In genomic region chr1:39141925-39142324, GRCh38 we compare ENCODE assay signal across 1 cellular context.
TF ChIP-seq lines count a peak whose summit lies in the region.

No MANE protein-coding gene starts in this region.

TF ChIP-seq in H1, 55 proteins besides CTCF, POLR2A, EP300 and RAD21 (continued from another document):
- TF ChIP-seq, protein P1, sequence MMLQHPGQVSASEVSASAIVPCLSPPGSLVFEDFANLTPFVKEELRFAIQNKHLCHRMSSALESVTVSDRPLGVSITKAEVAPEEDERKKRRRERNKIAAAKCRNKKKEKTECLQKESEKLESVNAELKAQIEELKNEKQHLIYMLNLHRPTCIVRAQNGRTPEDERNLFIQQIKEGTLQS (IDR thresholded peaks at IDR 0.05; ENCODE audit: insufficient read depth, low read depth, low read length): no peak
- TF ChIP-seq BACH1 (IDR thresholded peaks at IDR 0.05; ENCODE audit: low read length) (no peak), TAF1 (IDR thresholded peaks at IDR 0.05; ENCODE audit: low read depth, low read length) (peak; percentile 47), FOSL1 (IDR thresholded peaks at IDR 0.05; ENCODE audit: insufficient read depth, low read depth, low read length) (no peak), NANOG (IDR thresholded peaks at IDR 0.05; ENCODE audit: insufficient read depth, low read depth, low read length, poor library complexity, severe bottlenecking) (peak; percentile 69), JUN (IDR thresholded peaks at IDR 0.05; ENCODE audit: low read depth, low read length) (no peak), RFX5 (IDR thresholded peaks at IDR 0.05; ENCODE audit: borderline replicate concordance, low read depth, low read length) (no peak), EZH2 (IDR thresholded peaks at IDR 0.05; ENCODE audit: low read depth, low read length, severe bottlenecking) (no peak), SIX5 (IDR thresholded peaks at IDR 0.05; ENCODE audit: low read depth, low read length) (no peak), CREB1 (IDR thresholded peaks at IDR 0.05) (no peak), RXRA (IDR thresholded peaks at IDR 0.05; ENCODE audit: insufficient read depth, low read depth, low read length) (no peak), MAFK (IDR thresholded peaks at IDR 0.05; ENCODE audit: low read depth, low read length) (no peak), TEAD4 (IDR thresholded peaks at IDR 0.05; ENCODE audit: low read depth, low read length) (peak; percentile 87), SIRT6 (IDR thresholded peaks at IDR 0.05; ENCODE audit: low read length) (no peak), SP2 (IDR thresholded peaks at IDR 0.05; ENCODE audit: low read length) (no peak), ASH2L (IDR thresholded peaks at IDR 0.05; ENCODE audit: low read length) (no peak), ZNF274 (IDR thresholded peaks at IDR 0.05; ENCODE audit: borderline replicate concordance, extremely low read depth, low read length) (no peak), TBP (IDR thresholded peaks at IDR 0.05; ENCODE audit: low read depth, low read length) (peak; percentile 59), KDM1A (IDR thresholded peaks at IDR 0.05; ENCODE audit: borderline replicate concordance, low read length) (no peak), POU5F1 (IDR thresholded peaks at IDR 0.05; ENCODE audit: low read depth, low read length) (no peak), CBX5 (IDR thresholded peaks at IDR 0.05; ENCODE audit: low read depth, low read length) (no peak), KDM5A (IDR thresholded peaks at IDR 0.05; ENCODE audit: low read length) (no peak), SUZ12 (IDR thresholded peaks at IDR 0.05; ENCODE audit: low read length) (no peak), TAF7 (optimal IDR thresholded peaks at IDR 0.05; ENCODE audit: borderline replicate concordance, low read depth, low read length) (peak; percentile 50), SRF (IDR thresholded peaks at IDR 0.05; ENCODE audit: low read depth, low read length) (no peak), CBX8 (IDR thresholded peaks at IDR 0.05; ENCODE audit: borderline replicate concordance, low read depth, low read length) (no peak), CHD7 (IDR thresholded peaks at IDR 0.05; ENCODE audit: insufficient replicate concordance, low read length) (no peak), BRCA1 (IDR thresholded peaks at IDR 0.05; ENCODE audit: low read depth, low read length) (no peak), POLR2AphosphoS5 (IDR thresholded peaks at IDR 0.05; ENCODE audit: low read depth, low read length) (peak; percentile 57; the same call in 1 of the 2 replicates), SIN3A (conservative IDR thresholded peaks at IDR 0.05 in 1 of 2, IDR thresholded peaks at IDR 0.05 in 1 of 2; ENCODE audit: low read depth in 1 of 2, low read length in 2 of 2) (peak; percentile 71 to 73; a peak in 3 of 4 replicates), PHF8 (conservative IDR thresholded peaks at IDR 0.05; ENCODE audit: low read depth, low read length) (no peak), HDAC6 (IDR thresholded peaks at IDR 0.05; ENCODE audit: low read depth, low read length) (no peak), YY1 (IDR thresholded peaks at IDR 0.05; ENCODE audit: low read depth, low read length) (0 out of 2 replicates have a peak, but pooled peaks have one; percentile 36), GTF2F1 (IDR thresholded peaks at IDR 0.05; ENCODE audit: borderline replicate concordance, low read depth, low read length) (no peak), CHD2 (IDR thresholded peaks at IDR 0.05; ENCODE audit: low read length) (no peak), HDAC2 (IDR thresholded peaks at IDR 0.05; ENCODE audit: borderline replicate concordance in 1 of 2, low read depth in 2 of 2, low read length in 2 of 2) (0 out of 4 replicates have a peak, but pooled peaks of 1 of the 2 experiments have one; percentile 64), JUND (IDR thresholded peaks at IDR 0.05; ENCODE audit: low read length) (0 out of 2 replicates have a peak, but pooled peaks have one; percentile 12)
- TF ChIP-seq, protein P2, sequence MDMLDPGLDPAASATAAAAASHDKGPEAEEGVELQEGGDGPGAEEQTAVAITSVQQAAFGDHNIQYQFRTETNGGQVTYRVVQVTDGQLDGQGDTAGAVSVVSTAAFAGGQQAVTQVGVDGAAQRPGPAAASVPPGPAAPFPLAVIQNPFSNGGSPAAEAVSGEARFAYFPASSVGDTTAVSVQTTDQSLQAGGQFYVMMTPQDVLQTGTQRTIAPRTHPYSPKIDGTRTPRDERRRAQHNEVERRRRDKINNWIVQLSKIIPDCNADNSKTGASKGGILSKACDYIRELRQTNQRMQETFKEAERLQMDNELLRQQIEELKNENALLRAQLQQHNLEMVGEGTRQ (IDR thresholded peaks at IDR 0.05; ENCODE audit: low read length): no peak
- TF ChIP-seq, protein P3, sequence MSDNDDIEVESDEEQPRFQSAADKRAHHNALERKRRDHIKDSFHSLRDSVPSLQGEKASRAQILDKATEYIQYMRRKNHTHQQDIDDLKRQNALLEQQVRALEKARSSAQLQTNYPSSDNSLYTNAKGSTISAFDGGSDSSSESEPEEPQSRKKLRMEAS (IDR thresholded peaks at IDR 0.05): no peak
- TF ChIP-seq, protein P4, sequence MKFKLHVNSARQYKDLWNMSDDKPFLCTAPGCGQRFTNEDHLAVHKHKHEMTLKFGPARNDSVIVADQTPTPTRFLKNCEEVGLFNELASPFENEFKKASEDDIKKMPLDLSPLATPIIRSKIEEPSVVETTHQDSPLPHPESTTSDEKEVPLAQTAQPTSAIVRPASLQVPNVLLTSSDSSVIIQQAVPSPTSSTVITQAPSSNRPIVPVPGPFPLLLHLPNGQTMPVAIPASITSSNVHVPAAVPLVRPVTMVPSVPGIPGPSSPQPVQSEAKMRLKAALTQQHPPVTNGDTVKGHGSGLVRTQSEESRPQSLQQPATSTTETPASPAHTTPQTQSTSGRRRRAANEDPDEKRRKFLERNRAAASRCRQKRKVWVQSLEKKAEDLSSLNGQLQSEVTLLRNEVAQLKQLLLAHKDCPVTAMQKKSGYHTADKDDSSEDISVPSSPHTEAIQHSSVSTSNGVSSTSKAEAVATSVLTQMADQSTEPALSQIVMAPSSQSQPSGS (IDR thresholded peaks at IDR 0.05; ENCODE audit: low read length): no peak
